Comparison of ENCODE assay signal across 27 cellular contexts in the genomic region with DNA sequence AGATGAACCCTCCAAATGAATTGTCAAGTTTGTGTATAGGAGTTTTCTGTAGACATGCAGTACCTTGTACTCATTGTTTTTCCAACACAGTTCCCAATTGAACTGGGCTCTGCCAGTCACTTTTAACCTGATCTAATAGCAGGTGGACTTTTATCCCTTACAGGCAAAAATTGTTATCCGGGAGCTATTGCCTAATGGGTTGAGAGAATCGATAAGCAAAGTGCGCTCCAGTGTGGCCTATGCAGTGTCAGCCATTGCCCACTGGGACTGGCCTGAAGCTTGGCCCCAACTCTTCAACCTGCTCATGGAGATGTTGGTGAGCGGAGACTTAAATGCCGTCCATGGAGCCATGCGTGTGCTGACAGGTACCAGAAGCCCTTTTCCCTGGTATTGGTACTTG. TPM values are rescaled to one million over a fixed set of nuclear protein-coding genes. Genes with fewer than 3 reads are reported as not detected.
A peak's percentile ranks its signal among the peaks of the same experiment; 100 is the strongest.
DNase-seq lines count a peak whose midpoint lies in the region; ATAC-seq, FAIRE-seq and TF ChIP-seq lines count a peak whose summit lies in the region.
"Had no signal": no experiment of that assay in that cellular context is flagged by ENCODE, and none has a peak within 500 bp of the region (broad histone marks: within the 10 kb centered on the region; RNA-seq: fewer than 3 reads in every experiment).

No MANE protein-coding gene starts in this region.

- no peak for TF ChIP-seq CTCF in D721Med (IDR thresholded peaks at IDR 0.05; ENCODE audit: insufficient read depth, missing control alignments)
- TF ChIP-seq CTCF in VCaP (conservative IDR thresholded peaks at IDR 0.05), result no peak
- TF ChIP-seq CTCF in thoracic aorta (IDR thresholded peaks at IDR 0.05), result no peak

- H3K4me1 ChIP-seq in thoracic aorta (ENCODE audit: control insufficient read depth in 1 of 2, low read depth in 2 of 2), result peaks cover 36 to 61% of the 10 kb centered on the region in 2 donors

- DNase-seq in D721Med (ENCODE audit: insufficient read length, low spot score) (no peak), left lobe of liver (ENCODE audit: low spot score) (peak; percentile 62), thoracic aorta (ENCODE audit: low spot score) (no peak), NCI-H510A (lab: John Stamatoyannopoulos, UW) (no peak), NCI-H2196 (lab: John Stamatoyannopoulos, UW; ENCODE audit: unreplicated experiment) (no peak)
- DNase-seq: AML-193; CD4-positive, alpha-beta memory T cell; COR-L47; EL; GDM1; HCEC 1CT; NCI-H1092; NCI-H1436; NCI-H187 treated with DMSO at 0.1 percent for 48 hours; NCI-H2171 treated with DMSO at 0.1 percent for 48 hours; NCI-H524 treated with DMSO at 0.1 percent for 48 hours; NCI-H774; SHP77 treated with DMSO at 0.1 percent for 48 hours had no signal

- H3K27ac ChIP-seq in VCaP, result peak overlapping the region; percentile 58; the same call in 1 of the 2 replicates
- peak overlapping the region; percentile 68 to 76 for H3K27ac ChIP-seq in thoracic aorta
- H3K27ac ChIP-seq: BLaER1 treated with 17β-estradiol and CSF1 and Interleukin-3, amounts not matched to agents 10 nM and 100 nM; KMS-11; RWPE1 had no signal

- H3K27me3 ChIP-seq in thoracic aorta (replicated peaks; ENCODE audit: insufficient read depth), result no peaks in the 10 kb centered on the region
- H3K27me3 ChIP-seq: BLaER1 treated with 17β-estradiol and CSF1 and Interleukin-3, amounts not matched to agents 10 nM and 100 nM had no signal

- H3K36me3 ChIP-seq in thoracic aorta, result peaks cover 17% of the 10 kb centered on the region

- no peaks in the 10 kb centered on the region for H3K9me3 ChIP-seq in thoracic aorta
- H3K9me3 ChIP-seq: BLaER1 treated with 17β-estradiol and CSF1 and Interleukin-3, amounts not matched to agents 10 nM and 100 nM had no signal

- no peak overlapping the region for H3K4me3 ChIP-seq in thoracic aorta
- H3K4me3 ChIP-seq: BLaER1 treated with 17β-estradiol and CSF1 and Interleukin-3, amounts not matched to agents 10 nM and 100 nM; GM12878 had no signal

- peak; percentile 89 for ATAC-seq in left lobe of liver
- no peak for ATAC-seq in thoracic aorta (ENCODE audit: insufficient number of reproducible peaks, low FRiP score, low read depth)
- no peak for ATAC-seq in HG03280 (IDR thresholded peaks at IDR 0.05; ENCODE audit: unreplicated experiment)
- ATAC-seq: GM12878, Panc1 had no signal

- FAIRE-seq in D721Med (lab: Jason Lieb, UNC), result peak; percentile 16
- FAIRE-seq: A204.1, GM12878, H1 had no signal

RNA-seq across cellular contexts. Expression of a gene that starts 19.3 kb away (rescaled TPM):
- total RNA-seq in left lobe of liver (21.3 TPM), thoracic aorta (10 to 100 TPM; 21.4 to 32.6 TPM)

RNA-seq across cellular contexts. Expression of a gene that starts 40.5 kb away (rescaled TPM):
- total RNA-seq in left lobe of liver (4.4 TPM), thoracic aorta (100 to 1,000 TPM in 1 of 2 donors, 10 to 100 TPM in 1; 38.9 to 115 TPM)
- total RNA-seq: GM12878 had no signal
